Comparison of ENCODE assay signal across 3 cellular contexts in genomic region chr2:133012847-133013734, GRCh38.
TF ChIP-seq lines count a peak whose summit lies in the region.

No MANE protein-coding gene starts in this region.

TF ChIP-seq in liver, 16 proteins besides CTCF, POLR2A, EP300 and RAD21 (continued from another document):
- peak; percentile 51 for TF ChIP-seq SP1 (IDR thresholded peaks at IDR 0.05)
- TF ChIP-seq ATF3 (IDR thresholded peaks at IDR 0.05), result no peak
- peak; percentile 77 for TF ChIP-seq HNF4A (conservative IDR thresholded peaks at IDR 0.05)
- no peak for TF ChIP-seq JUND (IDR thresholded peaks at IDR 0.05)
- TF ChIP-seq YY1 (IDR thresholded peaks at IDR 0.05), result peak; percentile 10
- TF ChIP-seq FOXA2 (IDR thresholded peaks at IDR 0.05), result no peak
- TF ChIP-seq GABPA (IDR thresholded peaks at IDR 0.05 in 1 of 2, conservative IDR thresholded peaks at IDR 0.05 in 1 of 2), result no peak
- TF ChIP-seq NR2F2 (IDR thresholded peaks at IDR 0.05), result no peak
- TF ChIP-seq ZBTB33 (IDR thresholded peaks at IDR 0.05), result no peak
TF ChIP-seq in liver: peak in this region for 4.

TF ChIP-seq in HepG2, 621 proteins besides CTCF, POLR2A, EP300 and RAD21 (continued from another document):
- TF ChIP-seq MLX (CRISPR knock-in tag; IDR thresholded peaks at IDR 0.05) (no peak), RCOR2 (CRISPR knock-in tag; IDR thresholded peaks at IDR 0.05) (no peak), GZF1 (CRISPR knock-in tag; IDR thresholded peaks at IDR 0.05) (no peak), ZNF569 (CRISPR knock-in tag; IDR thresholded peaks at IDR 0.05; ENCODE audit: borderline replicate concordance) (no peak), POGK (CRISPR knock-in tag; conservative IDR thresholded peaks at IDR 0.05) (no peak), JDP2 (CRISPR knock-in tag; IDR thresholded peaks at IDR 0.05; ENCODE audit: borderline replicate concordance) (no peak), ATF4 (CRISPR knock-in tag; IDR thresholded peaks at IDR 0.05) (no peak), SP140L (CRISPR knock-in tag; IDR thresholded peaks at IDR 0.05; ENCODE audit: borderline replicate concordance) (no peak), KDM3A (CRISPR knock-in tag; IDR thresholded peaks at IDR 0.05; ENCODE audit: low read depth) (no peak), ZNF501 (CRISPR knock-in tag; IDR thresholded peaks at IDR 0.05) (no peak), ZNF788 (CRISPR knock-in tag; IDR thresholded peaks at IDR 0.05; ENCODE audit: borderline replicate concordance) (no peak), ZBTB43 (CRISPR knock-in tag; conservative IDR thresholded peaks at IDR 0.05) (no peak), ZNF282 (IDR thresholded peaks at IDR 0.05; ENCODE audit: partially characterized antibody) (no peak), MIER3 (CRISPR knock-in tag; IDR thresholded peaks at IDR 0.05; ENCODE audit: borderline replicate concordance) (no peak), ZNF333 (CRISPR knock-in tag; IDR thresholded peaks at IDR 0.05; ENCODE audit: borderline replicate concordance) (no peak), ZNF607 (CRISPR knock-in tag; IDR thresholded peaks at IDR 0.05; ENCODE audit: borderline replicate concordance) (no peak), ZNF207 (IDR thresholded peaks at IDR 0.05; ENCODE audit: borderline replicate concordance) (no peak), ZFP41 (CRISPR knock-in tag; IDR thresholded peaks at IDR 0.05; ENCODE audit: borderline replicate concordance) (no peak), GFI1 (CRISPR knock-in tag; IDR thresholded peaks at IDR 0.05; ENCODE audit: borderline replicate concordance) (no peak)

TF ChIP-seq in GM12878, 131 proteins besides CTCF, POLR2A, EP300 and RAD21 (continued from another document):
- TF ChIP-seq RELB (IDR thresholded peaks at IDR 0.05; ENCODE audit: low read depth) (peak; percentile 62; the same call in 1 of the 2 replicates), ZNF622 (IDR thresholded peaks at IDR 0.05) (no peak), PKNOX1 (IDR thresholded peaks at IDR 0.05) (0 out of 2 replicates have a peak, but pooled peaks have one; percentile 36), NR2F1 (conservative IDR thresholded peaks at IDR 0.05) (peak; percentile 79), IKZF2 (IDR thresholded peaks at IDR 0.05) (peak; percentile 50 to 75; a peak in 2 of 4 replicates), SMAD5 (IDR thresholded peaks at IDR 0.05; ENCODE audit: low read depth) (no peak), ATF7 (IDR thresholded peaks at IDR 0.05; ENCODE audit: low read depth) (peak; percentile 55; the same call in 1 of the 2 replicates), MEF2B (IDR thresholded peaks at IDR 0.05; ENCODE audit: partially characterized antibody, poor library complexity, severe bottlenecking) (peak; percentile 84)
